In the genomic region with DNA sequence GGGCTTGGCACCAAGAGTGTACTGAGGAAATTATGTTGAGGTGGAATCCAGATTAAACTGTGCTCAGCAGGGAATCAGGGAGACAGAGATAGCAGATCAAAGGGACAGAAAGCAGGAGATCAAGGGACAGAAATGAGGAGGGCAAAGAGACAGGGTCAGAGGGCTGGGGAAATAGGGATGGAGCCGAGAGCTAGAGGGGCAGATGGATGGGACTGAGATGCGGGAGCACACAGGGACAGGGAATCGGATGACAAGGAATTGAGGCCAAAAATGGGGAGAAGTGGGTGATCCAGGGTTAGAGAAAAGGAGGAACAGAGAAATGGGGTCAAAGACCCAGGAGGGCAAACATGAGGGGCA, we compare ENCODE assay signal across 20 cellular contexts. TPM values are rescaled to one million over a fixed set of nuclear protein-coding genes. Genes with fewer than 3 reads are reported as not detected.
A peak's percentile ranks its signal among the peaks of the same experiment; 100 is the strongest.
DNase-seq lines count a peak whose midpoint lies in the region; ATAC-seq and TF ChIP-seq lines count a peak whose summit lies in the region.
"Had no signal": no experiment of that assay in that cellular context is flagged by ENCODE, and none has a peak within 500 bp of the region (broad histone marks: within the 10 kb centered on the region; RNA-seq: fewer than 3 reads in every experiment).

No MANE protein-coding gene starts in this region.

- H2BK12ac ChIP-seq in H9 (ENCODE audit: insufficient read length, low read depth, low read length): no peak overlapping the region

- no peaks in the 10 kb centered on the region for H3K23me2 ChIP-seq in H9 (ENCODE audit: insufficient read length, low read depth, low read length, poor library complexity, severe bottlenecking)

- H3K27me3 ChIP-seq in BLaER1 treated with 17β-estradiol and CSF1 and Interleukin-3, amounts not matched to agents 10 nM and 100 nM: peaks cover 57 to 74% (median 72%) of the 10 kb centered on the region in 11 experiments
- H3K27me3 ChIP-seq in H9 (ENCODE audit: insufficient read depth, low read length) (peaks cover 93% of the 10 kb centered on the region), mesendoderm (ENCODE audit: insufficient read depth, low read length, poor library complexity) (peaks cover 57% of the 10 kb centered on the region), transverse colon (peaks cover 70% of the 10 kb centered on the region), testis (no peaks in the 10 kb centered on the region)

- H3K36me3 Mint-ChIP-seq in H9 (ENCODE audit: insufficient read depth in 1 of 3, low read depth in 3 of 3): no peaks in the 10 kb centered on the region
- H3K36me3 Mint-ChIP-seq in activated T-helper 1 cell treated with anti-CD3 and anti-CD28 coated beads, Interleukin-12 subunit alpha, Interleukin-12 subunit beta, Interleukin-2, Interleukin-4 antibody, amounts not matched to agents 30 ng/mL and 10 ng/mL and 1 ng/mL, durations not matched to agents 14 hours and 24 hours and 36 hours (ENCODE audit: low read depth): peaks cover 10% of the 10 kb centered on the region
- H3K36me3 Mint-ChIP-seq in activated naive CD4-positive, alpha-beta T cell treated with anti-CD3 and anti-CD28 coated beads, Interleukin-2, amount 50 U/mL, for 72 hours: no peaks in the 10 kb centered on the region

- H3K79me2 ChIP-seq in H9 (ENCODE audit: insufficient read depth, low read length) (no peaks in the 10 kb centered on the region), mesendoderm (ENCODE audit: control insufficient read depth, insufficient read depth, low read length) (no peaks in the 10 kb centered on the region)

- no peak overlapping the region for H2AFZ ChIP-seq in H9 (ENCODE audit: low read length)

- TF ChIP-seq EP300 in transverse colon (IDR thresholded peaks at IDR 0.05; ENCODE audit: low read depth): no peak

- H2AK5ac ChIP-seq in H9 (ENCODE audit: insufficient read length, low read length) (no peak overlapping the region), mesendoderm (ENCODE audit: low read length) (no peak overlapping the region)

- no peak overlapping the region for H4K8ac ChIP-seq in H9 (replicated peaks; ENCODE audit: insufficient read length, low read depth, low read length)
- no peak overlapping the region for H4K8ac ChIP-seq in mesendoderm (ENCODE audit: low read depth, low read length)

- H3K23ac ChIP-seq in H9 (ENCODE audit: insufficient read length, low read depth, low read length) (no peak overlapping the region), mesendoderm (ENCODE audit: low read length) (no peak overlapping the region)

- no peaks in the 10 kb centered on the region for H3K36me3 ChIP-seq in BLaER1 treated with 17β-estradiol and CSF1 and Interleukin-3, amounts not matched to agents 10 nM and 100 nM
- H3K36me3 ChIP-seq in mesendoderm (ENCODE audit: control insufficient read depth, insufficient read depth, low read length): no peaks in the 10 kb centered on the region
- H3K36me3 ChIP-seq in transverse colon: no peaks in the 10 kb centered on the region
- H3K36me3 ChIP-seq in testis (ENCODE audit: low read depth, missing control alignments): no peaks in the 10 kb centered on the region
- H3K36me3 ChIP-seq: Peyer's patch, SJSA1 had no signal

- DNase-seq in H9 (no peak), mesendoderm (peak; percentile 46), T1000 (lab: John Stamatoyannopoulos, UW) (no peak), transverse colon (no peak), testis (no peak)
- no peak for DNase-seq in activated T-helper 1 cell treated with anti-CD3 and anti-CD28 coated beads, Interleukin-12 subunit alpha, Interleukin-12 subunit beta, Interleukin-2, Interleukin-4 antibody, amounts not matched to agents 30 ng/mL and 10 ng/mL and 1 ng/mL, durations not matched to agents 14 hours and 24 hours and 36 hours (ENCODE audit: low spot score)
- DNase-seq in activated naive CD4-positive, alpha-beta T cell treated with anti-CD3 and anti-CD28 coated beads, Interleukin-2, amount 50 U/mL, for 72 hours (ENCODE audit: low spot score in 2 of 2): no peak
- DNase-seq: DMS79 treated with DMSO at 0.1 percent for 48 hours; NCI-H1092 treated with DMSO at 0.1 percent for 48 hours; NCI-H1694 treated with DMSO at 0.1 percent for 48 hours; NCI-H510A; NCI-H748 treated with DMSO at 0.1 percent for 48 hours; NK-92 treated with Interleukin-12 subunit alpha and Interleukin-12 subunit beta, amount 100 ng/mL, for 24 hours; Peyer's patch had no signal

- no peak overlapping the region for H3K4ac ChIP-seq in H9 (ENCODE audit: low read depth, low read length)
- no peak overlapping the region for H3K4ac ChIP-seq in mesendoderm (ENCODE audit: low read depth, low read length)

- H3K18ac ChIP-seq in H9 (ENCODE audit: insufficient read length, low read depth, low read length) (no peak overlapping the region), mesendoderm (ENCODE audit: low read length) (no peak overlapping the region)

- no peak overlapping the region for H2BK15ac ChIP-seq in H9 (ENCODE audit: low read depth, low read length)
- no peak overlapping the region for H2BK15ac ChIP-seq in mesendoderm (replicated peaks; ENCODE audit: low read depth)

- H3K27ac ChIP-seq in BLaER1 treated with 17β-estradiol and CSF1 and Interleukin-3, amounts not matched to agents 10 nM and 100 nM: no peak overlapping the region
- no peak overlapping the region for H3K27ac ChIP-seq in H9 (ENCODE audit: insufficient read length, low read depth, low read length)
- H3K27ac ChIP-seq in mesendoderm (ENCODE audit: low read depth, low read length): no peak overlapping the region
- H3K27ac ChIP-seq in transverse colon: no peak overlapping the region
- H3K27ac ChIP-seq in testis: no peak overlapping the region
- H3K27ac ChIP-seq: C4-2B, HL-60, Peyer's patch, SJSA1 had no signal

- ATAC-seq in activated naive CD4-positive, alpha-beta T cell treated with anti-CD3 and anti-CD28 coated beads, Interleukin-2, amount 50 U/mL, for 72 hours: no peak

- no peak overlapping the region for H3T11ph ChIP-seq in H9 (ENCODE audit: low read length)

- H3K4me1 Mint-ChIP-seq in H9: peaks cover 0 to 14% of the 10 kb centered on the region in 2 experiments; a peak in 2 of 4 replicates
- peaks cover 7% of the 10 kb centered on the region for H3K4me1 Mint-ChIP-seq in activated T-helper 1 cell treated with anti-CD3 and anti-CD28 coated beads, Interleukin-12 subunit alpha, Interleukin-12 subunit beta, Interleukin-2, Interleukin-4 antibody, amounts not matched to agents 30 ng/mL and 10 ng/mL and 1 ng/mL, durations not matched to agents 14 hours and 24 hours and 36 hours (ENCODE audit: low read depth)

- H3K4me1 ChIP-seq in BLaER1 treated with 17β-estradiol and CSF1 and Interleukin-3, amounts not matched to agents 10 nM and 100 nM: peaks cover 17 to 26% (median 21%) of the 10 kb centered on the region in 10 experiments
- no peaks in the 10 kb centered on the region; the same call in 1 of the 2 replicates for H3K4me1 ChIP-seq in H9 (ENCODE audit: insufficient read depth, low read length)
- no peaks in the 10 kb centered on the region for H3K4me1 ChIP-seq in mesendoderm (ENCODE audit: control insufficient read depth, low read depth, low read length)
- no peaks in the 10 kb centered on the region for H3K4me1 ChIP-seq in transverse colon
- H3K4me1 ChIP-seq in testis: no peaks in the 10 kb centered on the region
- H3K4me1 ChIP-seq: SJSA1 had no signal

- H4K20me1 ChIP-seq in BLaER1 treated with 17β-estradiol and CSF1 and Interleukin-3, amounts not matched to agents 10 nM and 100 nM: peaks cover 0 to 23% (median 3%) of the 10 kb centered on the region in 11 experiments; a peak in 10 of 22 replicates
- peaks cover 5% of the 10 kb centered on the region for H4K20me1 ChIP-seq in H9 (ENCODE audit: control insufficient read depth, insufficient read depth, insufficient read length)

- H3K79me1 ChIP-seq in H9 (ENCODE audit: insufficient read depth, low read depth, low read length, poor library complexity, severe bottlenecking) (no peaks in the 10 kb centered on the region), mesendoderm (ENCODE audit: low read length) (no peaks in the 10 kb centered on the region)

- H2BK20ac ChIP-seq in H9 (ENCODE audit: low read depth, low read length, poor library complexity, severe bottlenecking): no peak overlapping the region

- H2BK5ac ChIP-seq in H9 (ENCODE audit: insufficient read length, low read length) (no peak overlapping the region), mesendoderm (ENCODE audit: low read length) (no peak overlapping the region)

- no peak overlapping the region for H4K5ac ChIP-seq in H9 (ENCODE audit: insufficient read length, low read depth, low read length)
- H4K5ac ChIP-seq in mesendoderm (ENCODE audit: low read length): no peak overlapping the region

- no peaks in the 10 kb centered on the region for H3K9me3 ChIP-seq in BLaER1 treated with 17β-estradiol and CSF1 and Interleukin-3, amounts not matched to agents 10 nM and 100 nM (replicated peaks in 1 of 11)
- H3K9me3 ChIP-seq in H9 (ENCODE audit: control insufficient read depth, low read depth, low read length) (no peaks in the 10 kb centered on the region), transverse colon (no peaks in the 10 kb centered on the region), testis (no peaks in the 10 kb centered on the region)
- H3K9me3 ChIP-seq: Peyer's patch, SJSA1 had no signal

- WGBS in H9 (ENCODE audit: extremely low coverage, insufficient read length, low lambda C conversion rate): no CpG with 5 or more reads among the region's 3 CpGs
- WGBS in mesendoderm (ENCODE audit: extremely low coverage, insufficient coverage, low lambda C conversion rate): no CpG with 5 or more reads among the region's 3 CpGs
- WGBS in transverse colon (ENCODE audit: low coverage in 1 of 2), 2 donors: 30 to 39% methylated on average over 3 of the region's 3 CpGs
- WGBS in testis, 2 donors: 42 to 49% methylated on average over 3 of the region's 3 CpGs

- H2BK120ac ChIP-seq in H9 (ENCODE audit: low read depth, low read length, poor library complexity, severe bottlenecking): no peak overlapping the region
- H2BK120ac ChIP-seq in mesendoderm (ENCODE audit: low read depth, low read length): no peak overlapping the region

- H4K91ac ChIP-seq in H9 (ENCODE audit: insufficient read length, low read depth, low read length): no peak overlapping the region

- H3K4me3 Mint-ChIP-seq in H9: peak overlapping the region in 1 of 2 experiments; percentile 70; a peak in 3 of 5 replicates
- no peak overlapping the region for H3K4me3 Mint-ChIP-seq in activated T-helper 1 cell treated with anti-CD3 and anti-CD28 coated beads, Interleukin-12 subunit alpha, Interleukin-12 subunit beta, Interleukin-2, Interleukin-4 antibody, amounts not matched to agents 30 ng/mL and 10 ng/mL and 1 ng/mL, durations not matched to agents 14 hours and 24 hours and 36 hours

- in situ Hi-C loops in transverse colon (cut with MboI; ENCODE audit: low pct_ligation_motif_present in 1 of 4, low pct_unique_long_range_greater_than_20kb in 1 of 4, low sequenced_read_pairs in 3 of 4): no loop called here

- peak overlapping the region in 9 of 11 experiments; percentile 9 to 86 (median 26); a peak in 9 of 22 replicates for H3K4me2 ChIP-seq in BLaER1 treated with 17β-estradiol and CSF1 and Interleukin-3, amounts not matched to agents 10 nM and 100 nM
- peak overlapping the region; percentile 51 for H3K4me2 ChIP-seq in H9 (ENCODE audit: insufficient read depth, insufficient read length, low read length)
- no peak overlapping the region for H3K4me2 ChIP-seq in mesendoderm (ENCODE audit: low read length)

- no peak overlapping the region for H3K14ac ChIP-seq in H9 (ENCODE audit: insufficient read depth, low read length)

- no peaks in the 10 kb centered on the region; a peak in 2 of 5 replicates for H3K9me3 Mint-ChIP-seq in H9
- H3K9me3 Mint-ChIP-seq in activated T-helper 1 cell treated with anti-CD3 and anti-CD28 coated beads, Interleukin-12 subunit alpha, Interleukin-12 subunit beta, Interleukin-2, Interleukin-4 antibody, amounts not matched to agents 30 ng/mL and 10 ng/mL and 1 ng/mL, durations not matched to agents 14 hours and 24 hours and 36 hours: no peaks in the 10 kb centered on the region
- H3K9me3 Mint-ChIP-seq in activated naive CD4-positive, alpha-beta T cell treated with anti-CD3 and anti-CD28 coated beads, Interleukin-2, amount 50 U/mL, for 72 hours: no peaks in the 10 kb centered on the region

- H3K56ac ChIP-seq in H9 (ENCODE audit: insufficient read length, low read depth, low read length): no peak overlapping the region
- H3K56ac ChIP-seq in mesendoderm (ENCODE audit: low read length): no peak overlapping the region

- H3K4me3 ChIP-seq in BLaER1 treated with 17β-estradiol and CSF1 and Interleukin-3, amounts not matched to agents 10 nM and 100 nM: no peak overlapping the region
- H3K4me3 ChIP-seq in mesendoderm (ENCODE audit: low read length) (no peak overlapping the region), transverse colon (no peak overlapping the region), testis (no peak overlapping the region)
- H3K4me3 ChIP-seq: K562, Peyer's patch, SJSA1 had no signal

- H3K27ac Mint-ChIP-seq in H9: no peak overlapping the region
- peak overlapping the region; percentile 25 for H3K27ac Mint-ChIP-seq in activated T-helper 1 cell treated with anti-CD3 and anti-CD28 coated beads, Interleukin-12 subunit alpha, Interleukin-12 subunit beta, Interleukin-2, Interleukin-4 antibody, amounts not matched to agents 30 ng/mL and 10 ng/mL and 1 ng/mL, durations not matched to agents 14 hours and 24 hours and 36 hours
- peak overlapping the region in 1 of 2 donors; percentile 65 for H3K27ac Mint-ChIP-seq in activated naive CD4-positive, alpha-beta T cell treated with anti-CD3 and anti-CD28 coated beads, Interleukin-2, amount 50 U/mL, for 72 hours

- TF ChIP-seq CTCF in H9 (conservative IDR thresholded peaks at IDR 0.05) (no peak), transverse colon (IDR thresholded peaks at IDR 0.05) (no peak), testis (IDR thresholded peaks at IDR 0.05) (no peak)

- intact Hi-C loops in activated T-helper 1 cell treated with anti-CD3 and anti-CD28 coated beads, Interleukin-12 subunit alpha, Interleukin-12 subunit beta, Interleukin-2, Interleukin-4 antibody, amounts not matched to agents 30 ng/mL and 10 ng/mL and 1 ng/mL, durations not matched to agents 14 hours and 24 hours and 36 hours (cut with micrococcal nuclease): no loop called here
- intact Hi-C loops in transverse colon (cut with DNase I; ENCODE audit: low total_unique reads): no loop called here
- intact Hi-C loops in testis (cut with DNase I; ENCODE audit: low total_unique reads): no loop called here

- H3K27me3 Mint-ChIP-seq in H9 (ENCODE audit: low read depth): peaks cover 16% of the 10 kb centered on the region
- H3K27me3 Mint-ChIP-seq in activated T-helper 1 cell treated with anti-CD3 and anti-CD28 coated beads, Interleukin-12 subunit alpha, Interleukin-12 subunit beta, Interleukin-2, Interleukin-4 antibody, amounts not matched to agents 30 ng/mL and 10 ng/mL and 1 ng/mL, durations not matched to agents 14 hours and 24 hours and 36 hours (ENCODE audit: insufficient read depth): peaks cover 5% of the 10 kb centered on the region

- TF ChIP-seq POLR2A in transverse colon (IDR thresholded peaks at IDR 0.05) (no peak), testis (IDR thresholded peaks at IDR 0.05) (no peak)

- H3K9ac ChIP-seq in BLaER1 treated with 17β-estradiol and CSF1 and Interleukin-3, amounts not matched to agents 10 nM and 100 nM: no peak overlapping the region
- H3K9ac ChIP-seq in H9 (ENCODE audit: extremely low read depth, insufficient read length, low read length) (no peak overlapping the region), mesendoderm (ENCODE audit: low read length) (no peak overlapping the region)

RNA-seq across cellular contexts. Expression of a gene that starts 6.1 kb away (rescaled TPM):
- total RNA-seq in H9 (2021) (0.11 and 0.22 TPM in 2 replicates), transverse colon (1 to 10 TPM in 2 of 4 donors, under 1 TPM in 2; 0.27 to 1.9 (median 0.95) TPM), testis (1 to 10 TPM; 2.2 to 2.4 TPM)
- total RNA-seq in activated T-helper 1 cell treated with anti-CD3 and anti-CD28 coated beads, Interleukin-12 subunit alpha, Interleukin-12 subunit beta, Interleukin-2, Interleukin-4 antibody, amounts not matched to agents 30 ng/mL and 10 ng/mL and 1 ng/mL, durations not matched to agents 14 hours and 24 hours and 36 hours: 3.1 TPM in 2 replicates
- not detected for polyA plus RNA-seq in mesendoderm (2013, experiment 1 of 2)
- not detected for polyA plus RNA-seq in mesendoderm (2013, experiment 2 of 2)
- total RNA-seq in activated naive CD4-positive, alpha-beta T cell treated with anti-CD3 and anti-CD28 coated beads, Interleukin-2, amount 50 U/mL, for 72 hours: 1 to 10 TPM; 1.7 to 2.9 TPM
- polyA plus RNA-seq in testis (ENCODE audit: insufficient read depth, low read depth, low replicate concordance): 0.78 TPM
- total RNA-seq: G401, SJSA1 had no signal

RNA-seq across cellular contexts. Expression of a gene that starts 36.9 kb away (rescaled TPM):
- total RNA-seq in H9 (2021): 94.0 and 105 TPM in 2 replicates
- total RNA-seq in activated T-helper 1 cell treated with anti-CD3 and anti-CD28 coated beads, Interleukin-12 subunit alpha, Interleukin-12 subunit beta, Interleukin-2, Interleukin-4 antibody, amounts not matched to agents 30 ng/mL and 10 ng/mL and 1 ng/mL, durations not matched to agents 14 hours and 24 hours and 36 hours: 36.2 and 41.3 TPM in 2 replicates
- polyA plus RNA-seq in mesendoderm (2013, experiment 1 of 2): 93.5 TPM
- polyA plus RNA-seq in mesendoderm (2013, experiment 2 of 2): 93.5 TPM
- 10 to 100 TPM; 39.8 to 46.0 TPM for total RNA-seq in activated naive CD4-positive, alpha-beta T cell treated with anti-CD3 and anti-CD28 coated beads, Interleukin-2, amount 50 U/mL, for 72 hours
- total RNA-seq in transverse colon: 100 to 1,000 TPM in 3 of 4 donors, 10 to 100 TPM in 1; 75.6 to 235 (median 165) TPM
- total RNA-seq in testis: 100 to 1,000 TPM; 143 to 196 TPM
- polyA plus RNA-seq in testis (ENCODE audit: insufficient read depth, low read depth, low replicate concordance): 182 TPM

RNA-seq across cellular contexts. Expression of a gene that starts 39.2 kb away (rescaled TPM):
- total RNA-seq in H9 (2021) (47.0 and 50.3 TPM in 2 replicates), transverse colon (100 to 1,000 TPM in 2 of 4 donors, 10 to 100 TPM in 2; 64.3 to 215 (median 113) TPM), testis (10 to 100 TPM; 51.2 to 56.3 TPM)
- 386 and 392 TPM in 2 replicates for total RNA-seq in activated T-helper 1 cell treated with anti-CD3 and anti-CD28 coated beads, Interleukin-12 subunit alpha, Interleukin-12 subunit beta, Interleukin-2, Interleukin-4 antibody, amounts not matched to agents 30 ng/mL and 10 ng/mL and 1 ng/mL, durations not matched to agents 14 hours and 24 hours and 36 hours
- 38.0 TPM for polyA plus RNA-seq in mesendoderm (2013, experiment 1 of 2)
- polyA plus RNA-seq in mesendoderm (2013, experiment 2 of 2): 36.4 TPM
- 100 to 1,000 TPM; 361 to 383 TPM for total RNA-seq in activated naive CD4-positive, alpha-beta T cell treated with anti-CD3 and anti-CD28 coated beads, Interleukin-2, amount 50 U/mL, for 72 hours
- polyA plus RNA-seq in testis (ENCODE audit: insufficient read depth, low read depth, low replicate concordance): 33.2 TPM

RNA-seq across cellular contexts. Expression of a gene that starts 45.1 kb away (rescaled TPM):
- total RNA-seq in H9 (2021): 0.22 and 0.39 TPM in 2 replicates
- total RNA-seq in activated T-helper 1 cell treated with anti-CD3 and anti-CD28 coated beads, Interleukin-12 subunit alpha, Interleukin-12 subunit beta, Interleukin-2, Interleukin-4 antibody, amounts not matched to agents 30 ng/mL and 10 ng/mL and 1 ng/mL, durations not matched to agents 14 hours and 24 hours and 36 hours: 2.7 and 2.9 TPM in 2 replicates
- polyA plus RNA-seq in mesendoderm (2013, experiment 1 of 2): 0.41 TPM
- polyA plus RNA-seq in mesendoderm (2013, experiment 2 of 2): 0.46 TPM
- total RNA-seq in activated naive CD4-positive, alpha-beta T cell treated with anti-CD3 and anti-CD28 coated beads, Interleukin-2, amount 50 U/mL, for 72 hours: 1 to 10 TPM; 3.3 to 7.0 TPM
- total RNA-seq in transverse colon: 10 to 100 TPM in 1 of 4 donors, 1 to 10 TPM in 2, not detected in 1; 2.3 to 33.0 (median 8.2) TPM
- under 1 TPM in 1 of 2 donors, not detected in 1; 0.87 TPM for total RNA-seq in testis
- 3.6 TPM for polyA plus RNA-seq in testis (ENCODE audit: insufficient read depth, low read depth, low replicate concordance)
